In the genomic region with DNA sequence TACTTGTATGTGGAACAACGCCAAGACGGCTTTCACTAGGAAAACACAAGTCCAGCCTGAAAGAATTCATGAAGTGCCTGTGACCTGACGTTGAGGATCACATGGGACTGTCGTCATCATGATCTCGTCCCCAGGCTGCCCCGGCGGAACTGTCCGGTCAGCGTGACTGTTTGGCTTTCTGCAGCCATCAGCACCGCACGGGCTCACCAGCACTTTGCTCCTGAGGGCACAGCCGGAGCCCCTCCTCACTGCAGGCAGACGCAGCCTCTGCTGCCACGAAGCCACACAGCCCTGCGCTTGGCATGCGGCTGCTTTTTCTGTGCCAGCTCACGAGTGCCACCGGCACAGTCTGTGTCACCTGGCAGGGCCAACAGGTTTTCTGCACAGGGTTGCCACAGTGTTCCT, we compare ENCODE assay signal across 10 cellular contexts. TPM values are rescaled to one million over a fixed set of nuclear protein-coding genes. Genes with fewer than 3 reads are reported as not detected.
DNase-seq lines count a peak whose midpoint lies in the region; ATAC-seq and TF ChIP-seq lines count a peak whose summit lies in the region.
"Had no signal": no experiment of that assay in that cellular context is flagged by ENCODE, and none has a peak within 500 bp of the region (broad histone marks: within the 10 kb centered on the region; RNA-seq: fewer than 3 reads in every experiment).

No MANE protein-coding gene starts in this region.

- TF ChIP-seq CTCF in HCT116 (IDR thresholded peaks at IDR 0.05 in 2 of 3, conservative IDR thresholded peaks at IDR 0.05 in 1 of 3; ENCODE audit: borderline replicate concordance in 1 of 3, insufficient read depth in 1 of 3, low read depth in 2 of 3, low read length in 2 of 3) (no peak), choroid plexus epithelial cell (conservative IDR thresholded peaks at IDR 0.05; ENCODE audit: low read depth, low read length) (no peak), left lung (IDR thresholded peaks at IDR 0.05) (no peak), suprapubic skin (IDR thresholded peaks at IDR 0.05) (no peak)

- RAD21 ChIA-PET in HCT116 (lab: Charles Lee; ENCODE audit: low non-redundant PET in 1 of 2, low total read pairs in 2 of 2, uncharacterized antibody in 2 of 2, unreplicated experiment in 2 of 2), result no interaction called here

- 35% methylated on average over 12 of the region's 18 CpGs for WGBS in suprapubic skin

- intact Hi-C loops in HCT116 (cut with micrococcal nuclease), result no loop called here
- intact Hi-C loops in left lung (cut with DNase I), result no loop called here

- H3K9me3 Mint-ChIP-seq in T-helper 2 cell treated with Interferon-gamma antibody and Interleukin-4, amounts not matched to agents 5 μg/mL and 100 μg/mL, for 36 hours, result no peaks in the 10 kb centered on the region

- H3K36me3 ChIP-seq in HCT116 (ENCODE audit: control insufficient read depth in 1 of 2, insufficient read depth in 2 of 2, low read length in 2 of 2) (peaks cover 31 to 35% of the 10 kb centered on the region in 2 experiments), left lung (peaks cover 0 to 84% of the 10 kb centered on the region in 2 donors), suprapubic skin (peaks cover 84% of the 10 kb centered on the region)

- H3K4me1 ChIP-seq in HCT116 (ENCODE audit: control insufficient read depth in 1 of 2, insufficient read depth in 2 of 2, low read length in 2 of 2), result peaks cover 0 to 4% of the 10 kb centered on the region in 2 experiments; a peak in 1 of 4 replicates
- H3K4me1 ChIP-seq in left lung, result peaks cover 0 to 6% of the 10 kb centered on the region in 2 donors
- H3K4me1 ChIP-seq in suprapubic skin, result peaks cover 25% of the 10 kb centered on the region

- 0 out of 2 replicates have a peak, but pooled peaks have one; percentile 7 for ATAC-seq in HCT116
- peak; percentile 71 for ATAC-seq in left lung
- no peak for ATAC-seq in GM21367 (IDR thresholded peaks at IDR 0.05; ENCODE audit: unreplicated experiment)
- ATAC-seq: K562 had no signal

- TF ChIP-seq POLR2A in HCT116 (IDR thresholded peaks at IDR 0.05; ENCODE audit: borderline replicate concordance, extremely low read depth, insufficient read depth, insufficient read length) (no peak), suprapubic skin (IDR thresholded peaks at IDR 0.05) (no peak)

- H2AFZ ChIP-seq in HCT116 (ENCODE audit: low read depth, low read length, poor library complexity, severe bottlenecking), result no peak overlapping the region

- no peak overlapping the region for H3K4me2 ChIP-seq in HCT116 (ENCODE audit: low read length)

- H3K4me1 Mint-ChIP-seq in T-helper 2 cell treated with Interferon-gamma antibody and Interleukin-4, amounts not matched to agents 5 μg/mL and 100 μg/mL, for 36 hours (ENCODE audit: low read depth), result no peaks in the 10 kb centered on the region

- H3K27ac Mint-ChIP-seq in T-helper 2 cell treated with Interferon-gamma antibody and Interleukin-4, amounts not matched to agents 5 μg/mL and 100 μg/mL, for 36 hours, result no peak overlapping the region

- H3K4me3 ChIP-seq in HCT116 (replicated peaks in 1 of 2; ENCODE audit: low read depth in 1 of 2, low read length in 2 of 2) (no peak overlapping the region), choroid plexus epithelial cell (ENCODE audit: low read depth, low read length) (no peak overlapping the region), left lung (no peak overlapping the region), suprapubic skin (no peak overlapping the region)
- H3K4me3 ChIP-seq: K562 had no signal

- BruUV-seq in HCT116 (replicated peaks; lab: Mats Ljungman, UMichigan), result no TSS peak

- no peak for TF ChIP-seq RAD21 in HCT116 (IDR thresholded peaks at IDR 0.05; ENCODE audit: low read depth)

- POLR2A ChIA-PET in HCT116 (lab: Charles Lee), result no interaction called here

- no peak overlapping the region for H3K9ac ChIP-seq in HCT116 (ENCODE audit: low read length)

- no peaks in the 10 kb centered on the region for H3K9me2 ChIP-seq in HCT116 (ENCODE audit: insufficient read depth)

- DNase-seq in HCT116 (ENCODE audit: low read depth, low spot score) (no peak), choroid plexus epithelial cell (ENCODE audit: low read depth) (peak; percentile 45), left lung (peak in 1 of 2 donors; percentile 77), suprapubic skin (ENCODE audit: low spot score in 2 of 2) (peak in 1 of 2 donors; percentile 84), NCI-H748 (lab: John Stamatoyannopoulos, UW; ENCODE audit: unreplicated experiment) (no peak), NCI-H187 (lab: John Stamatoyannopoulos, UW) (no peak)
- DNase-seq in T-helper 2 cell treated with Interferon-gamma antibody and Interleukin-4, amounts not matched to agents 5 μg/mL and 100 μg/mL, for 36 hours (ENCODE audit: low spot score), result no peak
- DNase-seq: activated T-cell treated with anti-CD3 and anti-CD28 coated beads for 4 hours had no signal

- H3K27me3 ChIP-seq in HCT116 (ENCODE audit: insufficient read depth, low read length) (no peaks in the 10 kb centered on the region), left lung (no peaks in the 10 kb centered on the region), suprapubic skin (no peaks in the 10 kb centered on the region)

- CTCF ChIA-PET in HCT116 (lab: Charles Lee), result no interaction called here

- H3K27ac ChIP-seq in HCT116 (ENCODE audit: low read depth, low read length), result 0 out of 2 replicates have a peak overlapping the region, but pooled peaks have one; percentile 18
- H3K27ac ChIP-seq in left lung, result peak overlapping the region; percentile 50 to 55
- peak overlapping the region; percentile 84 for H3K27ac ChIP-seq in suprapubic skin

- peak; percentile 91 for TF ChIP-seq EP300 in suprapubic skin (IDR thresholded peaks at IDR 0.05)

- peaks cover 34% of the 10 kb centered on the region for H3K36me3 Mint-ChIP-seq in T-helper 2 cell treated with Interferon-gamma antibody and Interleukin-4, amounts not matched to agents 5 μg/mL and 100 μg/mL, for 36 hours (ENCODE audit: low read depth)

- peaks cover 12% of the 10 kb centered on the region; the same call in 1 of the 2 replicates for H3K79me2 ChIP-seq in HCT116 (ENCODE audit: insufficient read depth, low read length)

- no peak overlapping the region for H3K4me3 Mint-ChIP-seq in T-helper 2 cell treated with Interferon-gamma antibody and Interleukin-4, amounts not matched to agents 5 μg/mL and 100 μg/mL, for 36 hours

- H3K9me3 ChIP-seq in HCT116 (ENCODE audit: control insufficient read depth in 1 of 2, insufficient read depth in 1 of 2, low read depth in 1 of 2, low read length in 2 of 2) (no peaks in the 10 kb centered on the region), left lung (no peaks in the 10 kb centered on the region), suprapubic skin (no peaks in the 10 kb centered on the region)

- no peaks in the 10 kb centered on the region for H3K27me3 Mint-ChIP-seq in T-helper 2 cell treated with Interferon-gamma antibody and Interleukin-4, amounts not matched to agents 5 μg/mL and 100 μg/mL, for 36 hours (ENCODE audit: low read depth)

- no peaks in the 10 kb centered on the region for H4K20me1 ChIP-seq in HCT116 (ENCODE audit: insufficient read depth)

TF ChIP-seq in HCT116, 20 proteins besides CTCF, POLR2A, EP300 and RAD21 (continues in another document):
- TF ChIP-seq, protein P1, sequence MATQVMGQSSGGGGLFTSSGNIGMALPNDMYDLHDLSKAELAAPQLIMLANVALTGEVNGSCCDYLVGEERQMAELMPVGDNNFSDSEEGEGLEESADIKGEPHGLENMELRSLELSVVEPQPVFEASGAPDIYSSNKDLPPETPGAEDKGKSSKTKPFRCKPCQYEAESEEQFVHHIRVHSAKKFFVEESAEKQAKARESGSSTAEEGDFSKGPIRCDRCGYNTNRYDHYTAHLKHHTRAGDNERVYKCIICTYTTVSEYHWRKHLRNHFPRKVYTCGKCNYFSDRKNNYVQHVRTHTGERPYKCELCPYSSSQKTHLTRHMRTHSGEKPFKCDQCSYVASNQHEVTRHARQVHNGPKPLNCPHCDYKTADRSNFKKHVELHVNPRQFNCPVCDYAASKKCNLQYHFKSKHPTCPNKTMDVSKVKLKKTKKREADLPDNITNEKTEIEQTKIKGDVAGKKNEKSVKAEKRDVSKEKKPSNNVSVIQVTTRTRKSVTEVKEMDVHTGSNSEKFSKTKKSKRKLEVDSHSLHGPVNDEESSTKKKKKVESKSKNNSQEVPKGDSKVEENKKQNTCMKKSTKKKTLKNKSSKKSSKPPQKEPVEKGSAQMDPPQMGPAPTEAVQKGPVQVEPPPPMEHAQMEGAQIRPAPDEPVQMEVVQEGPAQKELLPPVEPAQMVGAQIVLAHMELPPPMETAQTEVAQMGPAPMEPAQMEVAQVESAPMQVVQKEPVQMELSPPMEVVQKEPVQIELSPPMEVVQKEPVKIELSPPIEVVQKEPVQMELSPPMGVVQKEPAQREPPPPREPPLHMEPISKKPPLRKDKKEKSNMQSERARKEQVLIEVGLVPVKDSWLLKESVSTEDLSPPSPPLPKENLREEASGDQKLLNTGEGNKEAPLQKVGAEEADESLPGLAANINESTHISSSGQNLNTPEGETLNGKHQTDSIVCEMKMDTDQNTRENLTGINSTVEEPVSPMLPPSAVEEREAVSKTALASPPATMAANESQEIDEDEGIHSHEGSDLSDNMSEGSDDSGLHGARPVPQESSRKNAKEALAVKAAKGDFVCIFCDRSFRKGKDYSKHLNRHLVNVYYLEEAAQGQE (IDR thresholded peaks at IDR 0.05; ENCODE audit: low read depth), result no peak
- TF ChIP-seq ZFX (IDR thresholded peaks at IDR 0.05), result no peak
- TF ChIP-seq EGR1 (IDR thresholded peaks at IDR 0.05; ENCODE audit: low read depth), result no peak
- no peak for TF ChIP-seq ZNF274 (IDR thresholded peaks at IDR 0.05; ENCODE audit: low read depth, low read length)
- no peak for TF ChIP-seq MAX (IDR thresholded peaks at IDR 0.05)
- TF ChIP-seq CEBPB (IDR thresholded peaks at IDR 0.05; ENCODE audit: low read depth), result no peak
- TF ChIP-seq FOSL1 (IDR thresholded peaks at IDR 0.05; ENCODE audit: low read depth), result no peak
- no peak for TF ChIP-seq SP1 (IDR thresholded peaks at IDR 0.05; ENCODE audit: low read depth)
- TF ChIP-seq, protein P2, sequence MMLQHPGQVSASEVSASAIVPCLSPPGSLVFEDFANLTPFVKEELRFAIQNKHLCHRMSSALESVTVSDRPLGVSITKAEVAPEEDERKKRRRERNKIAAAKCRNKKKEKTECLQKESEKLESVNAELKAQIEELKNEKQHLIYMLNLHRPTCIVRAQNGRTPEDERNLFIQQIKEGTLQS (IDR thresholded peaks at IDR 0.05), result no peak
- TF ChIP-seq ELF1 (IDR thresholded peaks at IDR 0.05; ENCODE audit: borderline replicate concordance, low read depth), result no peak
- TF ChIP-seq CBX3 (IDR thresholded peaks at IDR 0.05; ENCODE audit: low read depth), result no peak
- no peak for TF ChIP-seq EZH2 (IDR thresholded peaks at IDR 0.05)

RNA-seq across cellular contexts. Expression of gene GET4, which starts 9.4 kb away (rescaled TPM):
- total RNA-seq in HCT116 (2021; ENCODE audit: unreplicated experiment), result 44.8 TPM
- 42.1 and 43.4 TPM in 2 replicates for polyA plus RNA-seq in HCT116 (2012)
- total RNA-seq in left lung, result 10 to 100 TPM; 30.1 to 31.6 TPM
- 10 to 100 TPM; 27.7 to 58.2 (median 47.8) TPM for total RNA-seq in suprapubic skin

RNA-seq across cellular contexts. Expression of gene SUN1, which starts 34.7 kb away (rescaled TPM):
- 181 TPM for total RNA-seq in HCT116 (2021; ENCODE audit: unreplicated experiment)
- 211 and 224 TPM in 2 replicates for polyA plus RNA-seq in HCT116 (2012)
- 100 to 1,000 TPM; 101 to 109 TPM for total RNA-seq in left lung
- total RNA-seq in suprapubic skin, result 100 to 1,000 TPM; 225 to 475 (median 263) TPM

Comparison
In these comparisons a context has a peak if more than half of its experiments do, and no peak if none do; other contexts are left out.
1. H3K27ac ChIP-seq: peak in every context shown above with its lines; median percentile 84 in suprapubic skin; 52 in left lung; 18 in HCT116.